In genomic region chr4:52371861-52372260, GRCh38 we compare ENCODE assay signal across 20 cellular contexts.
"Had no signal": no experiment of that assay in that cellular context is flagged by ENCODE, and none has a peak within 500 bp of the region (broad histone marks: within the 10 kb centered on the region; RNA-seq: fewer than 3 reads in every experiment).

No MANE protein-coding gene starts in this region.

- DNase-seq: dorsolateral prefrontal cortex; effector CD4-positive, alpha-beta T cell; mucosa of descending colon; naive B cell; nucleus accumbens; sigmoid colon; stimulated activated CD4-positive, alpha-beta T cell treated with anti-CD3 and anti-CD28 coated beads, Interleukin-4, amount 100 ng/mL, for 4 hours; stimulated activated naive CD8-positive, alpha-beta T cell treated with anti-CD3 and anti-CD28 coated beads, Interleukin-15, Interleukin-2, amounts not matched to agents 100 U/mL and 50 U/mL, for 24 hours; substantia nigra; testis; tibial artery had no signal

- ATAC-seq: left lobe of liver; mucosa of descending colon; natural killer cell treated with Interleukin-12 subunit alpha and Interleukin-12 subunit beta and Interleukin-15 and Interleukin-18, amount 100 ng/mL, for 72 hours; stimulated activated memory B cell treated with anti-CD40 and anti-IgM and Interleukin-4, amounts not matched to agents 10 μg/mL and 1 μg/mL and 100 μg/mL, for 72 hours; stimulated activated naive CD8-positive, alpha-beta T cell treated with anti-CD3 and anti-CD28 coated beads, Interleukin-15, Interleukin-2, amounts not matched to agents 100 U/mL and 50 U/mL, for 24 hours had no signal

- H3K27ac Mint-ChIP-seq: memory B cell; mesothelial cell of epicardium; naive B cell; natural killer cell treated with Interleukin-12 subunit alpha and Interleukin-12 subunit beta and Interleukin-15 and Interleukin-18, amount 100 ng/mL, for 72 hours; stimulated activated memory B cell treated with anti-CD40 and anti-IgM and Interleukin-4, amounts not matched to agents 10 μg/mL and 1 μg/mL and 100 μg/mL, for 72 hours; type B pancreatic cell had no signal

- H3K4me1 Mint-ChIP-seq: memory B cell; naive B cell; stimulated activated memory B cell treated with anti-CD40 and anti-IgM and Interleukin-4, amounts not matched to agents 10 μg/mL and 1 μg/mL and 100 μg/mL, for 72 hours had no signal

- H3K27ac ChIP-seq: dorsolateral prefrontal cortex, prostate gland, right atrium auricular region, sigmoid colon, testis, tibial artery had no signal

- H3K36me3 Mint-ChIP-seq: memory B cell; mesothelial cell of epicardium; naive B cell; natural killer cell treated with Interleukin-12 subunit alpha and Interleukin-12 subunit beta and Interleukin-15 and Interleukin-18, amount 100 ng/mL, for 72 hours; stimulated activated memory B cell treated with anti-CD40 and anti-IgM and Interleukin-4, amounts not matched to agents 10 μg/mL and 1 μg/mL and 100 μg/mL, for 72 hours; type B pancreatic cell had no signal

- H3K4me3 ChIP-seq: dorsolateral prefrontal cortex, lung, mucosa of descending colon, prostate gland, right atrium auricular region, sigmoid colon, testis, tibial artery had no signal

- H3K4me1 ChIP-seq: prostate gland, right atrium auricular region, testis, tibial artery had no signal

- H3K4me3 Mint-ChIP-seq: memory B cell; mesothelial cell of epicardium; naive B cell; natural killer cell treated with Interleukin-12 subunit alpha and Interleukin-12 subunit beta and Interleukin-15 and Interleukin-18, amount 100 ng/mL, for 72 hours; stimulated activated memory B cell treated with anti-CD40 and anti-IgM and Interleukin-4, amounts not matched to agents 10 μg/mL and 1 μg/mL and 100 μg/mL, for 72 hours; type B pancreatic cell had no signal

- H3K36me3 ChIP-seq: prostate gland, right atrium auricular region, sigmoid colon, tibial artery had no signal

- H3K9me3 Mint-ChIP-seq: memory B cell; mesothelial cell of epicardium; naive B cell; natural killer cell treated with Interleukin-12 subunit alpha and Interleukin-12 subunit beta and Interleukin-15 and Interleukin-18, amount 100 ng/mL, for 72 hours; stimulated activated memory B cell treated with anti-CD40 and anti-IgM and Interleukin-4, amounts not matched to agents 10 μg/mL and 1 μg/mL and 100 μg/mL, for 72 hours; type B pancreatic cell had no signal

- H3K27me3 ChIP-seq: right atrium auricular region, sigmoid colon, testis, tibial artery had no signal

- H3K9me3 ChIP-seq: mucosa of descending colon, prostate gland, right atrium auricular region, sigmoid colon, testis, tibial artery had no signal

- H3K27me3 Mint-ChIP-seq: natural killer cell treated with Interleukin-12 subunit alpha and Interleukin-12 subunit beta and Interleukin-15 and Interleukin-18, amount 100 ng/mL, for 72 hours had no signal
